ENCODE assay signal across 17 cellular contexts in genomic region chr3:117408811-117409210, GRCh38.
"Had no signal": no experiment of that assay in that cellular context is flagged by ENCODE, and none has a peak within 500 bp of the region (broad histone marks: within the 10 kb centered on the region; RNA-seq: fewer than 3 reads in every experiment).

No MANE protein-coding gene starts in this region.

- H3K27ac ChIP-seq: gastrocnemius medialis, left lung, tibial nerve, vagina had no signal

- H3K4me3 ChIP-seq: gastrocnemius medialis, left lung, tibial nerve, vagina had no signal

- H3K36me3 ChIP-seq: gastrocnemius medialis, left lung, tibial nerve, vagina had no signal

- H3K27me3 ChIP-seq: gastrocnemius medialis, left lung, tibial nerve, vagina had no signal

- DNase-seq: activated CD4-positive, alpha-beta T cell treated with anti-CD3 and anti-CD28 coated beads, Interleukin-2, amount 10 ng/mL, durations not matched to agents 7 days and 5 days; activated CD8-positive, alpha-beta T cell treated with anti-CD3 and anti-CD28 coated beads, Interleukin-2, amount 10 ng/mL, durations not matched to agents 7 days and 5 days; activated naive CD4-positive, alpha-beta T cell treated with anti-CD3 and anti-CD28 coated beads for 36 hours; activated T-cell treated with anti-CD3 and anti-CD28 coated beads, Interleukin-2, amount 50 U/mL, for 24 hours; anterior cingulate cortex; cortex of kidney; effector CD8-positive, alpha-beta T cell; gastrocnemius medialis; head of caudate nucleus; left lung; occipital lobe; stimulated activated naive CD8-positive, alpha-beta T cell treated with anti-CD3 and anti-CD28 coated beads, Interleukin-15, Interleukin-2, amounts not matched to agents 100 U/mL and 50 U/mL, for 24 hours; substantia nigra had no signal

- ATAC-seq: activated CD4-positive, CD25-positive, alpha-beta regulatory T cell treated with anti-CD3 and anti-CD28 coated beads, Interleukin-2, amount 50 U/mL, for 24 hours; activated CD8-positive, alpha-beta T cell treated with anti-CD3 and anti-CD28 coated beads, Interleukin-2, amount 10 ng/mL, durations not matched to agents 7 days and 5 days; esophagus mucosa; gastrocnemius medialis; left lung; stimulated activated naive CD8-positive, alpha-beta T cell treated with anti-CD3 and anti-CD28 coated beads, Interleukin-15, Interleukin-2, amounts not matched to agents 100 U/mL and 50 U/mL, for 24 hours had no signal

- H3K9me3 ChIP-seq: gastrocnemius medialis, left lung, tibial nerve, vagina had no signal

- H3K4me1 ChIP-seq: vagina had no signal
